ENCODE assay signal across 10 cellular contexts in genomic region chr14:58167057-58167456, GRCh38. TPM values are rescaled to one million over a fixed set of nuclear protein-coding genes. Genes with fewer than 3 reads are reported as not detected.
DNase-seq lines count a peak whose midpoint lies in the region; ATAC-seq and TF ChIP-seq lines count a peak whose summit lies in the region.
"Had no signal": no experiment of that assay in that cellular context is flagged by ENCODE, and none has a peak within 500 bp of the region (broad histone marks: within the 10 kb centered on the region; RNA-seq: fewer than 3 reads in every experiment).

No MANE protein-coding gene starts in this region.

- 7 to 14% methylated on average over 1 of the region's 1 CpG for WGBS in GM23248 (ENCODE audit: low coverage in 1 of 2, low lambda C conversion rate in 2 of 2, missing lambda C conversion rate in 2 of 2), 2 experiments
- 19% methylated on average over 1 of the region's 1 CpG for WGBS in mesenchymal stem cell

- H3K4ac ChIP-seq in mesenchymal stem cell (ENCODE audit: low read depth in 1 of 2, low read length in 2 of 2): no peak overlapping the region

- H3K4me3 ChIP-seq in AG10803 (ENCODE audit: low read length): no peak overlapping the region
- H3K4me3 ChIP-seq in GM23248: no peak overlapping the region
- no peak overlapping the region for H3K4me3 ChIP-seq in WERI-Rb-1 (ENCODE audit: low read depth, low read length)
- H3K4me3 ChIP-seq in mesenchymal stem cell (ENCODE audit: insufficient read depth in 1 of 2, low read depth in 1 of 2, low read length in 2 of 2): no peak overlapping the region

- no peak for ATAC-seq in GM21786 (IDR thresholded peaks at IDR 0.05; ENCODE audit: unreplicated experiment)
- no peak for ATAC-seq in sciatic nerve

- no peak overlapping the region for H2BK120ac ChIP-seq in mesenchymal stem cell (ENCODE audit: low read depth, low read length)

- no peak overlapping the region for H2BK15ac ChIP-seq in mesenchymal stem cell (ENCODE audit: low read depth, poor library complexity, severe bottlenecking)

- no peak overlapping the region for H3K18ac ChIP-seq in mesenchymal stem cell (ENCODE audit: low read depth in 1 of 2, low read length in 2 of 2)

- intact Hi-C loops in sciatic nerve (cut with DNase I): no loop called here

- H2BK5ac ChIP-seq in mesenchymal stem cell (ENCODE audit: low read depth, low read length, poor library complexity, severe bottlenecking): no peak overlapping the region

- no peak overlapping the region for H3K9ac ChIP-seq in GM23248
- peak overlapping the region; percentile 73 for H3K9ac ChIP-seq in mesenchymal stem cell (ENCODE audit: low read length)

- H3F3A ChIP-seq in GM23248 (ENCODE audit: insufficient read depth): peaks cover 14% of the 10 kb centered on the region

- no peak overlapping the region for H3K14ac ChIP-seq in mesenchymal stem cell (ENCODE audit: low read length in 2 of 2)

- H3K27me3 ChIP-seq in GM23248 (replicated peaks; ENCODE audit: insufficient read depth) (no peaks in the 10 kb centered on the region), WERI-Rb-1 (ENCODE audit: insufficient read depth, low read depth, severe bottlenecking) (no peaks in the 10 kb centered on the region), mesenchymal stem cell (ENCODE audit: control insufficient read depth in 1 of 2, insufficient read depth in 1 of 2, low read length in 2 of 2) (no peaks in the 10 kb centered on the region)

- H4K20me1 ChIP-seq in GM23248 (ENCODE audit: insufficient read depth): no peaks in the 10 kb centered on the region

- H2AFZ ChIP-seq in GM23248 (no peak overlapping the region), mesenchymal stem cell (ENCODE audit: low read depth, low read length) (no peak overlapping the region)

- H4K91ac ChIP-seq in mesenchymal stem cell (ENCODE audit: low read length): no peak overlapping the region

- H3K9me3 ChIP-seq in GM23248 (ENCODE audit: low read depth): no peaks in the 10 kb centered on the region
- H3K9me3 ChIP-seq in WERI-Rb-1 (ENCODE audit: severe bottlenecking): peaks cover 2% of the 10 kb centered on the region
- H3K9me3 ChIP-seq in mesenchymal stem cell (ENCODE audit: control insufficient read depth, low read length): no peaks in the 10 kb centered on the region
- H3K9me3 ChIP-seq: Caco-2 had no signal

- H3K9me2 ChIP-seq in GM23248 (ENCODE audit: insufficient read depth): no peaks in the 10 kb centered on the region

- DNase-seq in AG10803 (ENCODE audit: low read depth): peak; percentile 18
- peak; percentile 1 for DNase-seq in GM23248
- peak; percentile 10 for DNase-seq in WERI-Rb-1
- DNase-seq in mesenchymal stem cell: no peak
- no peak for DNase-seq in globus pallidus (ENCODE audit: low spot score)
- no peak for DNase-seq in sciatic nerve (ENCODE audit: low spot score)
- DNase-seq in NCI-H2227 (lab: John Stamatoyannopoulos, UW; ENCODE audit: unreplicated experiment): no peak

- H3K4me1 ChIP-seq in GM23248 (ENCODE audit: insufficient read depth): peaks cover 13% of the 10 kb centered on the region
- H3K4me1 ChIP-seq in mesenchymal stem cell (ENCODE audit: control insufficient read depth, insufficient read depth, low read depth, low read length): peaks cover 7% of the 10 kb centered on the region

- H3K36me3 ChIP-seq in GM23248 (ENCODE audit: low read depth) (no peaks in the 10 kb centered on the region), WERI-Rb-1 (no peaks in the 10 kb centered on the region), mesenchymal stem cell (ENCODE audit: control insufficient read depth in 1 of 2, insufficient read depth in 2 of 2, low read depth in 1 of 2, low read length in 2 of 2) (no peaks in the 10 kb centered on the region)

- in situ Hi-C loops in GM23248 (cut with MboI): no loop called here

- TF ChIP-seq CTCF in AG10803 (conservative IDR thresholded peaks at IDR 0.05; ENCODE audit: low read length) (no peak), WERI-Rb-1 (IDR thresholded peaks at IDR 0.05; ENCODE audit: low read depth, low read length) (no peak)

- H3K4me2 ChIP-seq in GM23248 (ENCODE audit: unreplicated experiment): no peak overlapping the region
- H3K4me2 ChIP-seq in mesenchymal stem cell (ENCODE audit: low read length, poor library complexity, severe bottlenecking): no peak overlapping the region

- no peak overlapping the region for H4K8ac ChIP-seq in mesenchymal stem cell (ENCODE audit: low read length)

- H3K27ac ChIP-seq in GM23248 (no peak overlapping the region), WERI-Rb-1 (no peak overlapping the region), mesenchymal stem cell (ENCODE audit: low read length, poor library complexity, severe bottlenecking) (no peak overlapping the region)

- no peak overlapping the region for H2AK5ac ChIP-seq in mesenchymal stem cell (ENCODE audit: low read length, severe bottlenecking)

- H3K79me2 ChIP-seq in GM23248 (ENCODE audit: insufficient read depth): no peaks in the 10 kb centered on the region

- peak overlapping the region in 1 of 2 experiments; percentile 15 for H2BK12ac ChIP-seq in mesenchymal stem cell (ENCODE audit: low read length in 2 of 2)

- H3K79me1 ChIP-seq in mesenchymal stem cell (replicated peaks; ENCODE audit: low read length, poor library complexity, severe bottlenecking): no peaks in the 10 kb centered on the region

- no peak overlapping the region for H3K23ac ChIP-seq in mesenchymal stem cell (ENCODE audit: low read length in 2 of 2)

RNA-seq across cellular contexts. Expression of gene ARMH4, which starts 15.0 kb away (rescaled TPM):
- total RNA-seq in GM23248 (2014; rRNA removed; shearing (Covaris generic)): 2.9 and 3.3 TPM in 2 replicates
- polyA plus RNA-seq in GM23248 (2016; fragmentation: Nextera tagmentation; extraction: Ambion mirVana): 6.5 and 8.7 TPM in 2 replicates
- polyA plus RNA-seq in mesenchymal stem cell (2013, experiment 1 of 2): 2.5 TPM
- polyA plus RNA-seq in mesenchymal stem cell (2013, experiment 2 of 2): 2.9 TPM
- total RNA-seq in sciatic nerve: 11.5 TPM
- total RNA-seq: CD4-positive, alpha-beta T cell had no signal

RNA-seq across cellular contexts. Expression of gene ACTR10, which starts 32.9 kb away (rescaled TPM):
- total RNA-seq in GM23248 (2014; rRNA removed; shearing (Covaris generic)): 69.9 and 99.1 TPM in 2 replicates
- 188 and 210 TPM in 2 replicates for polyA plus RNA-seq in GM23248 (2016; fragmentation: Nextera tagmentation; extraction: Ambion mirVana)
- 57.3 TPM for polyA plus RNA-seq in mesenchymal stem cell (2013, experiment 1 of 2)
- 63.5 TPM for polyA plus RNA-seq in mesenchymal stem cell (2013, experiment 2 of 2)
- total RNA-seq in sciatic nerve: 65.2 TPM

Comparison
In these comparisons a context has a peak if more than half of its experiments do, and no peak if none do; other contexts are left out.
1. DNase-seq: peak in AG10803 (single experiment), GM23248 (single experiment) and WERI-Rb-1 (single experiment); none in mesenchymal stem cell (single experiment), globus pallidus (single experiment), sciatic nerve (single experiment) and NCI-H2227 (single experiment).